Comparison of ENCODE assay signal across 8 cellular contexts in the genomic region with DNA sequence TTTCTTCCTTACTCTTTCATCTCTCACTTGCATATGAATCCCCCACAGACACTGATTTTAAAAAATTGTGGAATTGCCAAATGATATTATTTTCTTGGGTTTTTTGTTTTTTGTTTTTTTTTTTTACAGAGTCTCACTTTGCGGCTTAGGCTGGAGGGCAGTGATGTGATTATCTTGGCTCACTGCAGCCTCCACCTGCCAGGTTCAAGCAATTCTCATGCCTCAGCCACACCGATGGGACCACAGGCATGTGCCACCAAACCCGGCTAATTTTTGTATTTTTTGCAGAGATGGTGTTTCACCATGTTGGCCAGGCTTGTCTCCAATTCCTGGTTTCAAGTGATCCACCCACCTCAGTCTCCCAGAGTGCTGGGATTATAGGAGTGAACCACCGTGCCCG.
"Had no signal": no experiment of that assay in that cellular context is flagged by ENCODE, and none has a peak within 500 bp of the region (broad histone marks: within the 10 kb centered on the region; RNA-seq: fewer than 3 reads in every experiment).

No MANE protein-coding gene starts in this region.

- H3K9me3 Mint-ChIP-seq: HFFc6 had no signal

- DNase-seq: GM23248, GOT3, H7, HFFc6, IMR-90 had no signal

- ATAC-seq: HCT116, K562 had no signal

- FAIRE-seq: HTR-8/SVneo, K562 had no signal

- H3K4me3 Mint-ChIP-seq: HFFc6 had no signal
